Comparison of ENCODE assay signal across 20 cellular contexts in genomic region chr22:33850227-33850626, GRCh38.
DNase-seq lines count a peak whose midpoint lies in the region; ATAC-seq, FAIRE-seq and TF ChIP-seq lines count a peak whose summit lies in the region.
"Had no signal": no experiment of that assay in that cellular context is flagged by ENCODE, and none has a peak within 500 bp of the region (broad histone marks: within the 10 kb centered on the region; RNA-seq: fewer than 3 reads in every experiment).

No MANE protein-coding gene starts in this region.

- H3K36me3 Mint-ChIP-seq in astrocyte (ENCODE audit: low read depth, unreplicated experiment) (no peaks in the 10 kb centered on the region), neural crest cell (ENCODE audit: low read depth) (no peaks in the 10 kb centered on the region)
- H3K36me3 Mint-ChIP-seq: CD8-positive, alpha-beta memory T cell had no signal

- H3K9me1 ChIP-seq in IMR-90 (ENCODE audit: insufficient read depth, low read length), result no peaks in the 10 kb centered on the region; the same call in none of the 2 replicates

- in situ Hi-C loops in IMR-90 (cut with MboI; ENCODE audit: low sequenced_read_pairs), result no loop called here

- H4K8ac ChIP-seq in IMR-90 (ENCODE audit: low read depth in 2 of 2, low read length in 2 of 2), result no peak overlapping the region

- TF ChIP-seq POLR2A in IMR-90 (IDR thresholded peaks at IDR 0.05; ENCODE audit: low read depth, low read length) (no peak), Peyer's patch (IDR thresholded peaks at IDR 0.05) (no peak), ovary (IDR thresholded peaks at IDR 0.05) (no peak)

- H3K79me2 ChIP-seq in astrocyte (ENCODE audit: insufficient read depth, low read length), result no peaks in the 10 kb centered on the region

- TF ChIP-seq EP300 in ovary (IDR thresholded peaks at IDR 0.05), result no peak

- H3K27me3 ChIP-seq in IMR-90 (ENCODE audit: control insufficient read depth, insufficient read depth, low read length) (no peaks in the 10 kb centered on the region), astrocyte (ENCODE audit: insufficient read depth, low read length) (no peaks in the 10 kb centered on the region), Peyer's patch (no peaks in the 10 kb centered on the region), ovary (no peaks in the 10 kb centered on the region)

- no peak for ATAC-seq in IMR-90 (ENCODE audit: low read depth)
- ATAC-seq in HG03439 (IDR thresholded peaks at IDR 0.05; ENCODE audit: unreplicated experiment), result no peak

- peaks cover 53% of the 10 kb centered on the region for H3K4me1 Mint-ChIP-seq in astrocyte (ENCODE audit: low read depth, unreplicated experiment)
- H3K4me1 Mint-ChIP-seq in neural crest cell, result peaks cover 43% of the 10 kb centered on the region

- no peak for TF ChIP-seq RAD21 in IMR-90 (IDR thresholded peaks at IDR 0.05; ENCODE audit: low read length)

- CTCF ChIA-PET in IMR-90 (lab: Yijun Ruan, JAX), result no interaction called here

- dilution Hi-C loops in IMR-90 (cut with HindIII; ENCODE audit: low sequenced_read_pairs, unreplicated experiment), result no loop called here

- H3K4me3 ChIP-seq in IMR-90 (ENCODE audit: insufficient read depth, low read depth, low read length) (no peak overlapping the region), astrocyte (ENCODE audit: insufficient read depth, low read depth, low read length) (no peak overlapping the region), Peyer's patch (no peak overlapping the region), ovary (no peak overlapping the region)

- no peak overlapping the region for H3K4ac ChIP-seq in IMR-90 (ENCODE audit: low read depth, low read length)

- POLR2A ChIA-PET in IMR-90 (lab: Charles Lee; ENCODE audit: unreplicated experiment), result no interaction called here

- TF ChIP-seq CTCF in IMR-90 (conservative IDR thresholded peaks at IDR 0.05; ENCODE audit: low read depth, low read length) (no peak), astrocyte (IDR thresholded peaks at IDR 0.05; ENCODE audit: insufficient read depth, low read depth, low read length) (no peak), neural crest cell (conservative IDR thresholded peaks at IDR 0.05) (no peak), Peyer's patch (IDR thresholded peaks at IDR 0.05) (no peak), ovary (IDR thresholded peaks at IDR 0.05) (no peak)

- no peaks in the 10 kb centered on the region for H3K9me3 Mint-ChIP-seq in astrocyte (ENCODE audit: unreplicated experiment)
- no peaks in the 10 kb centered on the region for H3K9me3 Mint-ChIP-seq in neural crest cell

- H3K36me3 ChIP-seq in IMR-90 (ENCODE audit: control insufficient read depth, insufficient read depth, low read length) (no peaks in the 10 kb centered on the region), astrocyte (ENCODE audit: insufficient read depth, low read length) (no peaks in the 10 kb centered on the region), Peyer's patch (no peaks in the 10 kb centered on the region), ovary (no peaks in the 10 kb centered on the region)

- H3K79me1 ChIP-seq in IMR-90 (ENCODE audit: low read depth in 1 of 2, low read length in 2 of 2), result peaks cover 12 to 39% of the 10 kb centered on the region in 2 experiments; a peak in 3 of 4 replicates

- no peak overlapping the region for H2AFZ ChIP-seq in IMR-90 (replicated peaks; ENCODE audit: low read length, poor library complexity)
- H2AFZ ChIP-seq in astrocyte (ENCODE audit: low read depth, low read length), result no peak overlapping the region

- no peak overlapping the region for H2BK5ac ChIP-seq in IMR-90 (ENCODE audit: low read depth, low read length, poor library complexity, severe bottlenecking)

- H2BK120ac ChIP-seq in IMR-90 (ENCODE audit: low read depth, low read length), result no peak overlapping the region

- intact Hi-C loops in IMR-90 (cut with micrococcal nuclease) (loop anchor here (5.0 kb wide), 1 partner anchor 58 kb away; no protein-coding TSS in a partner anchor), ovary (cut with DNase I) (loop anchor here in 1 of 4 donors (10.0 kb wide), 1 partner anchor 45 kb away; no protein-coding TSS in a partner anchor)

- H3K4me1 ChIP-seq in IMR-90 (ENCODE audit: control insufficient read depth, insufficient read depth, low read length) (peaks cover 16% of the 10 kb centered on the region), astrocyte (ENCODE audit: insufficient read depth, low read length) (peaks cover 28% of the 10 kb centered on the region), Peyer's patch (peaks cover 0 to 28% (median 4%) of the 10 kb centered on the region in 4 donors), ovary (ENCODE audit: insufficient read depth) (peaks cover 6% of the 10 kb centered on the region)

- H3K4me3 Mint-ChIP-seq in astrocyte (ENCODE audit: unreplicated experiment), result no peak overlapping the region
- no peak overlapping the region for H3K4me3 Mint-ChIP-seq in neural crest cell

- H2BK20ac ChIP-seq in IMR-90 (ENCODE audit: low read depth, low read length), result no peak overlapping the region

- H4K91ac ChIP-seq in IMR-90 (ENCODE audit: insufficient read depth, low read depth, low read length), result no peak overlapping the region

- BruUV-seq in IMR-90 (replicated peaks; lab: Mats Ljungman, UMichigan), result no TSS peak

- 0 out of 2 replicates have a peak overlapping the region, but pooled peaks have one; percentile 22 for H3K18ac ChIP-seq in IMR-90 (ENCODE audit: low read depth, low read length)

- no peak for FAIRE-seq in astrocyte (lab: Jason Lieb, UNC)

- H3K23ac ChIP-seq in IMR-90 (ENCODE audit: low read depth, low read length), result no peak overlapping the region

- H2BK15ac ChIP-seq in IMR-90 (ENCODE audit: low read depth, low read length), result no peak overlapping the region

- no peak overlapping the region for H3K14ac ChIP-seq in IMR-90 (replicated peaks; ENCODE audit: low read depth, low read length)

- no peak overlapping the region for H2AK9ac ChIP-seq in IMR-90 (replicated peaks; ENCODE audit: low read depth, low read length, poor library complexity)

- no peak overlapping the region for H4K5ac ChIP-seq in IMR-90 (ENCODE audit: low read depth, low read length)

- H3K27ac ChIP-seq in IMR-90 (ENCODE audit: insufficient read depth, low read length), result no peak overlapping the region
- no peak overlapping the region for H3K27ac ChIP-seq in astrocyte (ENCODE audit: low read depth, low read length)
- H3K27ac ChIP-seq in Peyer's patch, result peak overlapping the region in 1 of 4 donors; percentile 50
- H3K27ac ChIP-seq in ovary, result no peak overlapping the region

- H3K56ac ChIP-seq in IMR-90 (ENCODE audit: extremely low read depth, insufficient read depth, low read length), result no peak overlapping the region

- DNase-seq in EH (ENCODE audit: low read depth), result peak; percentile 22
- DNase-seq in IMR-90, result no peak
- DNase-seq in astrocyte (ENCODE audit: low read depth), result no peak
- no peak for DNase-seq in neural crest cell (ENCODE audit: low read depth, low spot score)
- no peak for DNase-seq in foreskin melanocyte
- no peak for DNase-seq in Peyer's patch
- no peak for DNase-seq in ovary
- DNase-seq: 8988T; AML-193; C1 segment of cervical spinal cord; CD8-positive, alpha-beta memory T cell; GF-D8; KG1; MV-4-11; NCI-H2029 treated with DMSO at 0.1 percent for 48 hours; NCI-H345; OCI-M1; RPMI8226; SHP77 had no signal

- no peak overlapping the region for H3K9ac ChIP-seq in IMR-90 (ENCODE audit: low read depth, low read length)
- no peak overlapping the region for H3K9ac ChIP-seq in astrocyte (ENCODE audit: low read length)

- H3K4me2 ChIP-seq in IMR-90 (ENCODE audit: low read depth, low read length) (no peak overlapping the region), astrocyte (ENCODE audit: low read length) (no peak overlapping the region)

- no peaks in the 10 kb centered on the region for H3K9me3 ChIP-seq in IMR-90 (ENCODE audit: control insufficient read depth, insufficient read depth, low read length)
- H3K9me3 ChIP-seq in astrocyte (ENCODE audit: insufficient read depth, low read depth, low read length), result no peaks in the 10 kb centered on the region
- no peaks in the 10 kb centered on the region for H3K9me3 ChIP-seq in Peyer's patch
- H3K9me3 ChIP-seq in ovary, result no peaks in the 10 kb centered on the region

- H3K27me3 Mint-ChIP-seq in astrocyte (ENCODE audit: low read depth, unreplicated experiment) (no peaks in the 10 kb centered on the region), neural crest cell (ENCODE audit: low read depth) (no peaks in the 10 kb centered on the region)
- H3K27me3 Mint-ChIP-seq: CD8-positive, alpha-beta memory T cell had no signal

- H2AK5ac ChIP-seq in IMR-90 (ENCODE audit: low read depth, low read length), result no peak overlapping the region

- WGBS in IMR-90 (ENCODE audit: extremely low coverage in 2 of 2, insufficient read length in 1 of 2), 2 experiments, result no CpG with 5 or more reads among the region's 5 CpGs
- WGBS in ovary, 3 donors, result 76 to 87% (median 86%) methylated on average over 5 of the region's 5 CpGs

- H3K27ac Mint-ChIP-seq in astrocyte (ENCODE audit: unreplicated experiment) (peak overlapping the region; percentile 15), neural crest cell (ENCODE audit: unreplicated experiment) (peak overlapping the region; percentile 36)
- H3K27ac Mint-ChIP-seq: CD8-positive, alpha-beta memory T cell had no signal

- H4K20me1 ChIP-seq in IMR-90 (ENCODE audit: insufficient read depth, low read length) (no peaks in the 10 kb centered on the region), astrocyte (ENCODE audit: insufficient read depth, low read length) (no peaks in the 10 kb centered on the region)

TF ChIP-seq in IMR-90, 13 proteins besides CTCF, POLR2A, EP300 and RAD21:
- no peak for TF ChIP-seq RCOR1 (IDR thresholded peaks at IDR 0.05; ENCODE audit: insufficient replicate concordance, low read length)
- TF ChIP-seq MAZ (IDR thresholded peaks at IDR 0.05; ENCODE audit: borderline replicate concordance, low read depth, low read length), result no peak
- no peak for TF ChIP-seq SMC3 (IDR thresholded peaks at IDR 0.05; ENCODE audit: low read depth, low read length)
- no peak for TF ChIP-seq MAFK (IDR thresholded peaks at IDR 0.05; ENCODE audit: low read depth, low read length)
- TF ChIP-seq NFE2L2 (IDR thresholded peaks at IDR 0.05; ENCODE audit: low read depth, low read length), result no peak
- no peak for TF ChIP-seq RFX5 (IDR thresholded peaks at IDR 0.05; ENCODE audit: low read depth, low read length)
